8 cellular contexts compared by ENCODE assay signal in the genomic region with DNA sequence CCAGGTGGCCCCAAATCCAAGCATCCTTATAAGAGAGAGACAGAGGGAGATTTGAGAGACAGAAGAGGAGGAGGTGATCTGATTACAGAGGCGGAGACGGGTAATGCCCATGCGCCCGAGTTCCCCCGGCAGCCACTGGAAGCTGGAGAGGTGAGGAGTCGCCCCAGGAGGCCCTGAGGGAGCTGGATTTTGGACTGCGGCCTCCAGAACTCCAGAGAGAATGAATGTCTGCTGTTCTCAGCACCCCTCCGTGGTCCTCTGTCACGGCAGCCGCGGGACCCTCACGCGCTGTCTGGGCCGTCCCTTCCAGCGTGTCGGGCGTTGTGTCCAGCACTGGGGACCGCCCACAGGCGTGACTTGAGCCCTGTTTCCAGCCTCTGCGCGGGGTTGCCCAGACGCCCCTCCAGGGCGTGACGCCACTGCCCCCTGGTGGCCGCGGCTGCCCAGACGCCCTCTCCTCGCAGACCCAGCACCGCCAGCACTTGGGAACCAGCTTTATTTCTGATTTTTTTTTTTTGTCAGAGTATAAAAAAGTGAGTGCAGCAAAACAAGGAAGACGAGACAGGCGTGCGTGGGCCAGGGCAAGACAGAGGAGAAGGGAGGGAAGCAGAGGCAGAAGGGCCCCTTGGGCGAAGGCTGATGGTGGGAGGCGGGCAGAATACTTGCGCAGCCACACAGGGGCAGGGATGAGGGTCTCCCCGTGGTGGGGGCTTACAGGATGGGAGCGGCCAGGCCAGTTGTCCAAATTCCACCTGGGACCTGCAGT. TPM values are rescaled to one million over a fixed set of nuclear protein-coding genes. Genes with fewer than 3 reads are reported as not detected.
DNase-seq lines count a peak whose midpoint lies in the region; ATAC-seq, FAIRE-seq and TF ChIP-seq lines count a peak whose summit lies in the region.

No MANE protein-coding gene starts in this region.

- TF ChIP-seq CTCF in WI38 (IDR thresholded peaks at IDR 0.05; ENCODE audit: low read depth, low read length) (peak; percentile 95), bronchial epithelial cell (IDR thresholded peaks at IDR 0.05; ENCODE audit: insufficient read depth, low read length, severe bottlenecking) (peak; percentile 93)

- H3K36me3 ChIP-seq in bronchial epithelial cell (ENCODE audit: control insufficient read depth, insufficient read depth, low read length) (no peaks in the 10 kb centered on the region), skeletal muscle tissue (ENCODE audit: control insufficient read depth in 3 of 3, insufficient read depth in 3 of 3, low read length in 3 of 3) (no peaks in the 10 kb centered on the region)

- no peak overlapping the region for H3K27ac ChIP-seq in skeletal muscle tissue (ENCODE audit: low read depth, low read length)

- peak overlapping the region; percentile 52 to 79 (median 63) for H3K9ac ChIP-seq in skeletal muscle tissue (ENCODE audit: low read depth in 1 of 3, low read length in 3 of 3)

- peaks cover 17 to 32% (median 26%) of the 10 kb centered on the region in 3 donors for H3K4me1 ChIP-seq in skeletal muscle tissue (ENCODE audit: control insufficient read depth in 3 of 3, insufficient read depth in 3 of 3, low read length in 3 of 3)

- no peaks in the 10 kb centered on the region for H3K9me3 ChIP-seq in skeletal muscle tissue (ENCODE audit: control insufficient read depth in 3 of 3, low read length in 3 of 3)

- FAIRE-seq in bronchial epithelial cell (lab: Jason Lieb, UNC): no peak

- H3K4me3 ChIP-seq in WI38 (ENCODE audit: low read depth, low read length): peak overlapping the region; percentile 37
- H3K4me3 ChIP-seq in bronchial epithelial cell (ENCODE audit: low read depth, low read length): peak overlapping the region; percentile 23
- peak overlapping the region; percentile 52 to 70 (median 69) for H3K4me3 ChIP-seq in skeletal muscle tissue (ENCODE audit: low read length in 3 of 3)

- H3K27me3 ChIP-seq in bronchial epithelial cell (ENCODE audit: control insufficient read depth, insufficient read depth, low read length) (no peaks in the 10 kb centered on the region), skeletal muscle tissue (ENCODE audit: control insufficient read depth in 3 of 3, insufficient read depth in 3 of 3, low read length in 3 of 3) (peaks cover 0 to 21% (median 16%) of the 10 kb centered on the region in 3 donors)

- peak; percentile 39 for ATAC-seq in GM21515 (IDR thresholded peaks at IDR 0.05; ENCODE audit: unreplicated experiment)
- no peak for ATAC-seq in GM18519 (IDR thresholded peaks at IDR 0.05; ENCODE audit: low FRiP score, unreplicated experiment)

- DNase-seq in AML-193 (lab: John Stamatoyannopoulos, UW) (peak; percentile 51 to 64), NCI-H2171 (lab: John Stamatoyannopoulos, UW) (peak; percentile 63), bronchial epithelial cell (ENCODE audit: low read depth) (peak; percentile 57), iPS-NIHi11 (ENCODE audit: low spot score) (peak; percentile 89)

RNA-seq across cellular contexts. Expression of gene ZNF512B, which starts 4.1 kb away (rescaled TPM):
- 4.5 and 6.1 TPM in 2 replicates for total RNA-seq in bronchial epithelial cell
- total RNA-seq in skeletal muscle tissue: 8.9 TPM

RNA-seq across cellular contexts. Expression of gene SAMD10, which starts 5.6 kb away (rescaled TPM):
- total RNA-seq in bronchial epithelial cell: 1.1 and 2.7 TPM in 2 replicates
- 1.0 TPM for total RNA-seq in skeletal muscle tissue

RNA-seq across cellular contexts. Expression of gene PRPF6, which starts 7.1 kb away (rescaled TPM):
- total RNA-seq in bronchial epithelial cell (41.0 and 48.4 TPM in 2 replicates), skeletal muscle tissue (55.8 TPM)

RNA-seq across cellular contexts. Expression of gene UCKL1, which starts 17.6 kb away (rescaled TPM):
- total RNA-seq in bronchial epithelial cell (16.8 and 19.0 TPM in 2 replicates), skeletal muscle tissue (15.7 TPM)
